ENCODE assay signal across 17 cellular contexts in genomic region chr12:66060361-66060907, GRCh38.
"Had no signal": no experiment of that assay in that cellular context is flagged by ENCODE, and none has a peak within 500 bp of the region (broad histone marks: within the 10 kb centered on the region; RNA-seq: fewer than 3 reads in every experiment).

No MANE protein-coding gene starts in this region.

- H3K9me3 ChIP-seq: esophagus squamous epithelium, tibial artery had no signal

- H3K9me3 Mint-ChIP-seq: activated CD4-positive, alpha-beta memory T cell treated with anti-CD3 and anti-CD28 coated beads, Interleukin-2, amount 10 ng/mL, durations not matched to agents 7 days and 5 days; dendritic cell treated with granulocyte-macrophage colony-stimulating factor and Interleukin-4, amounts not matched to agents 40 ng/mL and 50 ng/mL, for 4 days; natural killer cell had no signal

- ATAC-seq: activated CD8-positive, alpha-beta memory T cell treated with anti-CD3 and anti-CD28 coated beads, Interleukin-2, amount 10 ng/mL, durations not matched to agents 7 days and 5 days; natural killer cell had no signal

- H3K4me3 ChIP-seq: cardiac muscle cell, esophagus squamous epithelium, tibial artery had no signal

- H3K36me3 ChIP-seq: cardiac muscle cell, esophagus squamous epithelium, tibial artery had no signal

- H3K27ac Mint-ChIP-seq: activated CD4-positive, alpha-beta memory T cell treated with anti-CD3 and anti-CD28 coated beads, Interleukin-2, amount 10 ng/mL, durations not matched to agents 7 days and 5 days; activated CD8-positive, alpha-beta memory T cell treated with anti-CD3 and anti-CD28 coated beads, Interleukin-2, amount 10 ng/mL, durations not matched to agents 7 days and 5 days; activated naive CD8-positive, alpha-beta T cell; dendritic cell treated with granulocyte-macrophage colony-stimulating factor and Interleukin-4, amounts not matched to agents 40 ng/mL and 50 ng/mL, for 4 days; natural killer cell had no signal

- H3K27me3 ChIP-seq: cardiac muscle cell, esophagus squamous epithelium, tibial artery had no signal

- H3K4me3 Mint-ChIP-seq: activated CD4-positive, alpha-beta memory T cell treated with anti-CD3 and anti-CD28 coated beads, Interleukin-2, amount 10 ng/mL, durations not matched to agents 7 days and 5 days; activated CD8-positive, alpha-beta memory T cell treated with anti-CD3 and anti-CD28 coated beads, Interleukin-2, amount 10 ng/mL, durations not matched to agents 7 days and 5 days; activated naive CD8-positive, alpha-beta T cell; dendritic cell treated with granulocyte-macrophage colony-stimulating factor and Interleukin-4, amounts not matched to agents 40 ng/mL and 50 ng/mL, for 4 days; natural killer cell had no signal

- H3K4me1 ChIP-seq: tibial artery had no signal

- DNase-seq: activated CD4-positive, alpha-beta memory T cell treated with anti-CD3 and anti-CD28 coated beads, Interleukin-2, amount 10 ng/mL, durations not matched to agents 7 days and 5 days; activated CD4-positive, alpha-beta T cell treated with anti-CD3 and anti-CD28 coated beads for 48 hours; activated CD4-positive, CD25-positive, alpha-beta regulatory T cell; activated CD8-positive, alpha-beta memory T cell treated with anti-CD3 and anti-CD28 coated beads, Interleukin-2, amount 10 ng/mL, durations not matched to agents 7 days and 5 days; amniotic stem cell; effector CD8-positive, alpha-beta T cell; esophagus squamous epithelium; natural killer cell; nucleus accumbens; stimulated activated CD4-positive, alpha-beta T cell treated with anti-CD3 and anti-CD28 coated beads, Interleukin-12 subunit alpha, Interleukin-12 subunit beta, amount 100 ng/mL, for 4 hours; stimulated activated CD4-positive, alpha-beta T cell treated with anti-CD3 and anti-CD28 coated beads, Interleukin-1b, Interleukin-23, amount 100 ng/mL, for 48 hours; stimulated activated naive CD4-positive, alpha-beta T cell treated with Interleukin-2 at 50 U/mL for 16 hours; substantia nigra; tibial artery had no signal

- H3K4me1 Mint-ChIP-seq: activated CD4-positive, alpha-beta memory T cell treated with anti-CD3 and anti-CD28 coated beads, Interleukin-2, amount 10 ng/mL, durations not matched to agents 7 days and 5 days; activated CD8-positive, alpha-beta memory T cell treated with anti-CD3 and anti-CD28 coated beads, Interleukin-2, amount 10 ng/mL, durations not matched to agents 7 days and 5 days; natural killer cell had no signal

- H3K27ac ChIP-seq: cardiac muscle cell, esophagus squamous epithelium, tibial artery had no signal

- H3K36me3 Mint-ChIP-seq: activated CD8-positive, alpha-beta memory T cell treated with anti-CD3 and anti-CD28 coated beads, Interleukin-2, amount 10 ng/mL, durations not matched to agents 7 days and 5 days; activated naive CD8-positive, alpha-beta T cell; natural killer cell had no signal
